1 cellular context compared by ENCODE assay signal in genomic region chr5:96855041-96855872, GRCh38.
TF ChIP-seq lines count a peak whose summit lies in the region.

No MANE protein-coding gene starts in this region.

TF ChIP-seq in HepG2, 621 proteins besides CTCF, POLR2A, EP300 and RAD21:
- TF ChIP-seq ATF7 (IDR thresholded peaks at IDR 0.05) (peak; percentile 60), ATF7 (CRISPR knock-in tag; IDR thresholded peaks at IDR 0.05) (no peak), ZBTB42 (CRISPR knock-in tag; IDR thresholded peaks at IDR 0.05) (no peak)
